In genomic region chr2:201266629-201267028, GRCh38 we compare ENCODE assay signal across 22 cellular contexts. TPM values are rescaled to one million over a fixed set of nuclear protein-coding genes. Genes with fewer than 3 reads are reported as not detected.
DNase-seq lines count a peak whose midpoint lies in the region; ATAC-seq and TF ChIP-seq lines count a peak whose summit lies in the region.
"Had no signal": no experiment of that assay in that cellular context is flagged by ENCODE, and none has a peak within 500 bp of the region (broad histone marks: within the 10 kb centered on the region; RNA-seq: fewer than 3 reads in every experiment).

No MANE protein-coding gene starts in this region.

- no peaks in the 10 kb centered on the region for H4K20me1 ChIP-seq in KMS-11 (ENCODE audit: insufficient read depth)

- peaks cover 14% of the 10 kb centered on the region for H3K36me3 Mint-ChIP-seq in activated naive CD8-positive, alpha-beta T cell
- H3K36me3 Mint-ChIP-seq in activated naive CD8-positive, alpha-beta T cell treated with anti-CD3 and anti-CD28 coated beads for 36 hours = peaks cover 41% of the 10 kb centered on the region
- peaks cover 60% of the 10 kb centered on the region for H3K36me3 Mint-ChIP-seq in central memory CD8-positive, alpha-beta T cell (ENCODE audit: insufficient read depth)
- peaks cover 39% of the 10 kb centered on the region for H3K36me3 Mint-ChIP-seq in stimulated activated memory B cell treated with anti-CD40 and anti-IgM and Interleukin-4, amounts not matched to agents 10 μg/mL and 1 μg/mL and 100 μg/mL, for 72 hours

- no peaks in the 10 kb centered on the region for H3K9me3 Mint-ChIP-seq in activated naive CD8-positive, alpha-beta T cell (ENCODE audit: low read depth)
- no peaks in the 10 kb centered on the region for H3K9me3 Mint-ChIP-seq in activated naive CD8-positive, alpha-beta T cell treated with anti-CD3 and anti-CD28 coated beads for 36 hours
- no peaks in the 10 kb centered on the region for H3K9me3 Mint-ChIP-seq in central memory CD8-positive, alpha-beta T cell
- no peaks in the 10 kb centered on the region for H3K9me3 Mint-ChIP-seq in stimulated activated memory B cell treated with anti-CD40 and anti-IgM and Interleukin-4, amounts not matched to agents 10 μg/mL and 1 μg/mL and 100 μg/mL, for 72 hours

- peaks cover 85% of the 10 kb centered on the region for H3K4me1 Mint-ChIP-seq in activated naive CD8-positive, alpha-beta T cell (ENCODE audit: low read depth)
- peaks cover 70% of the 10 kb centered on the region for H3K4me1 Mint-ChIP-seq in activated naive CD8-positive, alpha-beta T cell treated with anti-CD3 and anti-CD28 coated beads for 36 hours
- peaks cover 80% of the 10 kb centered on the region for H3K4me1 Mint-ChIP-seq in central memory CD8-positive, alpha-beta T cell
- peaks cover 69% of the 10 kb centered on the region for H3K4me1 Mint-ChIP-seq in stimulated activated memory B cell treated with anti-CD40 and anti-IgM and Interleukin-4, amounts not matched to agents 10 μg/mL and 1 μg/mL and 100 μg/mL, for 72 hours

- peaks cover 75% of the 10 kb centered on the region for H3K4me1 ChIP-seq in KMS-11 (ENCODE audit: low read depth, poor library complexity, severe bottlenecking)
- H3K4me1 ChIP-seq: breast epithelium, colonic mucosa had no signal

- no peak overlapping the region for H3K9ac ChIP-seq in KMS-11

- H3K4me3 ChIP-seq in KMS-11 (IDR thresholded peaks at IDR 0.05; ENCODE audit: insufficient read depth, low read depth, low read length) = no peak overlapping the region
- H3K4me3 ChIP-seq: breast epithelium, colonic mucosa, lower lobe of right lung, PC-9, thyroid gland had no signal

- H3K27ac Mint-ChIP-seq in activated naive CD8-positive, alpha-beta T cell = peak overlapping the region; percentile 50
- no peak overlapping the region for H3K27ac Mint-ChIP-seq in activated naive CD8-positive, alpha-beta T cell treated with anti-CD3 and anti-CD28 coated beads for 36 hours
- H3K27ac Mint-ChIP-seq in central memory CD8-positive, alpha-beta T cell (ENCODE audit: low read depth) = peak overlapping the region; percentile 86
- H3K27ac Mint-ChIP-seq in stimulated activated memory B cell treated with anti-CD40 and anti-IgM and Interleukin-4, amounts not matched to agents 10 μg/mL and 1 μg/mL and 100 μg/mL, for 72 hours = peak overlapping the region; percentile 67

- peak overlapping the region; percentile 30 for H3K4me3 Mint-ChIP-seq in activated naive CD8-positive, alpha-beta T cell
- H3K4me3 Mint-ChIP-seq in activated naive CD8-positive, alpha-beta T cell treated with anti-CD3 and anti-CD28 coated beads for 36 hours = no peak overlapping the region
- H3K4me3 Mint-ChIP-seq in central memory CD8-positive, alpha-beta T cell = peak overlapping the region; percentile 93
- no peak overlapping the region for H3K4me3 Mint-ChIP-seq in stimulated activated memory B cell treated with anti-CD40 and anti-IgM and Interleukin-4, amounts not matched to agents 10 μg/mL and 1 μg/mL and 100 μg/mL, for 72 hours

- ATAC-seq in central memory CD8-positive, alpha-beta T cell (replicated peaks; ENCODE audit: extremely low read depth, poor library complexity, severe bottlenecking) = no peak
- ATAC-seq in stimulated activated memory B cell treated with anti-CD40 and anti-IgM and Interleukin-4, amounts not matched to agents 10 μg/mL and 1 μg/mL and 100 μg/mL, for 72 hours = no peak
- ATAC-seq in GM19467 (IDR thresholded peaks at IDR 0.05; ENCODE audit: unreplicated experiment) = no peak
- ATAC-seq: lower lobe of right lung had no signal

- no peaks in the 10 kb centered on the region for H3K27me3 ChIP-seq in KMS-11 (ENCODE audit: insufficient read depth, low read depth)
- H3K27me3 ChIP-seq: breast epithelium, colonic mucosa, thyroid gland had no signal

- H3K36me3 ChIP-seq in KMS-11 (ENCODE audit: insufficient read depth) = 0 out of 2 replicates have a peak, but pooled peaks cover 3% of the 10 kb centered on the region
- H3K36me3 ChIP-seq: breast epithelium, colonic mucosa, thyroid gland had no signal

- no peaks in the 10 kb centered on the region for H3K27me3 Mint-ChIP-seq in activated naive CD8-positive, alpha-beta T cell
- H3K27me3 Mint-ChIP-seq in activated naive CD8-positive, alpha-beta T cell treated with anti-CD3 and anti-CD28 coated beads for 36 hours = no peaks in the 10 kb centered on the region
- H3K27me3 Mint-ChIP-seq in central memory CD8-positive, alpha-beta T cell = no peaks in the 10 kb centered on the region
- H3K27me3 Mint-ChIP-seq in stimulated activated memory B cell treated with anti-CD40 and anti-IgM and Interleukin-4, amounts not matched to agents 10 μg/mL and 1 μg/mL and 100 μg/mL, for 72 hours = no peaks in the 10 kb centered on the region

- no peak overlapping the region for H2AFZ ChIP-seq in KMS-11 (ENCODE audit: low read depth)
- H2AFZ ChIP-seq: PC-9 had no signal

- no peak for TF ChIP-seq CTCF in KMS-11 (conservative IDR thresholded peaks at IDR 0.05; ENCODE audit: low read depth, low read length)

- DNase-seq in activated naive CD8-positive, alpha-beta T cell treated with anti-CD3 and anti-CD28 coated beads for 36 hours = no peak
- no peak for DNase-seq in central memory CD8-positive, alpha-beta T cell (ENCODE audit: low spot score in 2 of 2)
- no peak for DNase-seq in NCI-H345 treated with DMSO at 0.1 percent for 48 hours (lab: John Stamatoyannopoulos, UW; ENCODE audit: unreplicated experiment)
- no peak for DNase-seq in NCI-H82 (lab: John Stamatoyannopoulos, UW)
- DNase-seq: colonic mucosa, Kasumi-1, kidney, lower lobe of right lung, NCI-H1105, NCI-H2029 treated with DMSO at 0.1 percent for 48 hours, NCI-H446 treated with DMSO at 0.1 percent for 48 hours, occipital lobe, PC-9, SHP77, small intestine, SW 1271, thyroid gland had no signal

- peaks cover 97% of the 10 kb centered on the region for H3K79me2 ChIP-seq in KMS-11 (ENCODE audit: insufficient read depth, low read depth)

- H3K27ac ChIP-seq in KMS-11 = no peak overlapping the region
- H3K27ac ChIP-seq: breast epithelium, colonic mucosa, lower lobe of right lung, PC-9, thyroid gland had no signal

- peak overlapping the region; percentile 31 for H3K4me2 ChIP-seq in KMS-11
- H3K4me2 ChIP-seq: PC-9 had no signal

RNA-seq across cellular contexts. Expression of gene CASP8, which starts 6.3 kb away (rescaled TPM):
- total RNA-seq in activated naive CD8-positive, alpha-beta T cell treated with anti-CD3 and anti-CD28 coated beads for 36 hours = 10 to 100 TPM; 36.2 to 37.9 TPM

Comparison
In these comparisons a context has a peak if more than half of its experiments do, and no peak if none do; other contexts are left out.
1. H3K4me3 Mint-ChIP-seq: peak in activated naive CD8-positive, alpha-beta T cell (single experiment) and central memory CD8-positive, alpha-beta T cell (single experiment); none in activated naive CD8-positive, alpha-beta T cell treated with anti-CD3 and anti-CD28 coated beads for 36 hours (single experiment) and stimulated activated memory B cell treated with anti-CD40 and anti-IgM and Interleukin-4, amounts not matched to agents 10 μg/mL and 1 μg/mL and 100 μg/mL, for 72 hours (single experiment).